Comparison of ENCODE assay signal across 15 cellular contexts in genomic region chr12:67572492-67572891, GRCh38.
A peak's percentile ranks its signal among the peaks of the same experiment; 100 is the strongest.
DNase-seq lines count a peak whose midpoint lies in the region.
"Had no signal": no experiment of that assay in that cellular context is flagged by ENCODE, and none has a peak within 500 bp of the region (broad histone marks: within the 10 kb centered on the region; RNA-seq: fewer than 3 reads in every experiment).

No MANE protein-coding gene starts in this region.

- DNase-seq in ELF-1 (ENCODE audit: low read depth, low spot score) (peak; percentile 61), NCI-H187 treated with DMSO at 0.1 percent for 48 hours (lab: John Stamatoyannopoulos, UW) (peak; percentile 51), NCI-H2196 treated with DMSO at 0.1 percent for 48 hours (lab: John Stamatoyannopoulos, UW; ENCODE audit: unreplicated experiment) (peak; percentile 31), iPS DF 19.7 (ENCODE audit: low read depth, low spot score) (peak; percentile 48), NCI-H82 (lab: John Stamatoyannopoulos, UW) (no peak), amygdala (lab: John Stamatoyannopoulos, UW) (no peak), cerebellum (ENCODE audit: low spot score) (no peak)
- DNase-seq in activated CD8-positive, alpha-beta memory T cell treated with anti-CD3 and anti-CD28 coated beads for 24 hours, result no peak
- DNase-seq: DMS 273 treated with DMSO at 0.1 percent for 48 hours, EL, NCI-H1436, NCI-H526 treated with DMSO at 0.1 percent for 48 hours, RPMI8226, SIG-M5, T-helper 17 cell had no signal

Comparison
In these comparisons a context has a peak if more than half of its experiments do, and no peak if none do; other contexts are left out.
1. DNase-seq: peak in ELF-1 (single experiment), NCI-H187 treated with DMSO at 0.1 percent for 48 hours (single experiment), NCI-H2196 treated with DMSO at 0.1 percent for 48 hours (single experiment) and iPS DF 19.7 (single experiment); none in NCI-H82 (single experiment), amygdala (0 of 56), activated CD8-positive, alpha-beta memory T cell treated with anti-CD3 and anti-CD28 coated beads for 24 hours (single experiment) and cerebellum (single experiment).